Comparison of ENCODE assay signal across 1 cellular context in the genomic region with DNA sequence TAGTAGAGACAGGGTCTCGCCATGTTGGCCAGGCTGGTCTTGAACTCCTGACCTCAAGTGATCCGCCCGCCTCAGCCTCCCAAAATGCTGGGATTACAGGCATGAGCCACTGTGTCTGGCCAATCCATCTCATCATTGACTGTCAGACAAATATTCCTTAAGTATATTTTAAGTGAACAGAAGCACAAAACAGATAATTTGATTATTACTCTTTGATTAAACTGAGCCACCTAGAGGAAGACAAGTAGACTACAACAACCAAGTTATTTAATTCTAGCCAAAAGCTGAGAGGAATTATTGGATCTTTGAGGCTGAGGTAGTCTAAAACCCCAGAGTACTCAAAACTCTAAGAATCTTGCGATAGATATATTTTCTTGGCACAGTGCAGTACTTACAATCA.
TF ChIP-seq lines count a peak whose summit lies in the region.

No MANE protein-coding gene starts in this region.

TF ChIP-seq in GM12878, 131 proteins besides CTCF, POLR2A, EP300 and RAD21 (continued from another document):
- TF ChIP-seq SMAD1 (IDR thresholded peaks at IDR 0.05; ENCODE audit: low read depth, partially characterized antibody) (no peak), RB1 (IDR thresholded peaks at IDR 0.05; ENCODE audit: borderline replicate concordance) (no peak), CHD2 (IDR thresholded peaks at IDR 0.05; ENCODE audit: borderline replicate concordance, low read depth, low read length) (no peak), IKZF2 (IDR thresholded peaks at IDR 0.05) (no peak), SRF (IDR thresholded peaks at IDR 0.05; ENCODE audit: low read depth in 2 of 2, low read length in 2 of 2) (no peak), YBX1 (IDR thresholded peaks at IDR 0.05) (no peak), HDAC6 (IDR thresholded peaks at IDR 0.05; ENCODE audit: unreplicated experiment) (no peak), BCL11A (IDR thresholded peaks at IDR 0.05; ENCODE audit: low read depth, low read length) (no peak)
- TF ChIP-seq, protein P1, sequence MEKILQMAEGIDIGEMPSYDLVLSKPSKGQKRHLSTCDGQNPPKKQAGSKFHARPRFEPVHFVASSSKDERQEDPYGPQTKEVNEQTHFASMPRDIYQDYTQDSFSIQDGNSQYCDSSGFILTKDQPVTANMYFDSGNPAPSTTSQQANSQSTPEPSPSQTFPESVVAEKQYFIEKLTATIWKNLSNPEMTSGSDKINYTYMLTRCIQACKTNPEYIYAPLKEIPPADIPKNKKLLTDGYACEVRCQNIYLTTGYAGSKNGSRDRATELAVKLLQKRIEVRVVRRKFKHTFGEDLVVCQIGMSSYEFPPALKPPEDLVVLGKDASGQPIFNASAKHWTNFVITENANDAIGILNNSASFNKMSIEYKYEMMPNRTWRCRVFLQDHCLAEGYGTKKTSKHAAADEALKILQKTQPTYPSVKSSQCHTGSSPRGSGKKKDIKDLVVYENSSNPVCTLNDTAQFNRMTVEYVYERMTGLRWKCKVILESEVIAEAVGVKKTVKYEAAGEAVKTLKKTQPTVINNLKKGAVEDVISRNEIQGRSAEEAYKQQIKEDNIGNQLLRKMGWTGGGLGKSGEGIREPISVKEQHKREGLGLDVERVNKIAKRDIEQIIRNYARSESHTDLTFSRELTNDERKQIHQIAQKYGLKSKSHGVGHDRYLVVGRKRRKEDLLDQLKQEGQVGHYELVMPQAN (conservative IDR thresholded peaks at IDR 0.05) = no peak
TF ChIP-seq in GM12878: peak in this region for 0.
